ENCODE assay signal across 24 cellular contexts in the genomic region with DNA sequence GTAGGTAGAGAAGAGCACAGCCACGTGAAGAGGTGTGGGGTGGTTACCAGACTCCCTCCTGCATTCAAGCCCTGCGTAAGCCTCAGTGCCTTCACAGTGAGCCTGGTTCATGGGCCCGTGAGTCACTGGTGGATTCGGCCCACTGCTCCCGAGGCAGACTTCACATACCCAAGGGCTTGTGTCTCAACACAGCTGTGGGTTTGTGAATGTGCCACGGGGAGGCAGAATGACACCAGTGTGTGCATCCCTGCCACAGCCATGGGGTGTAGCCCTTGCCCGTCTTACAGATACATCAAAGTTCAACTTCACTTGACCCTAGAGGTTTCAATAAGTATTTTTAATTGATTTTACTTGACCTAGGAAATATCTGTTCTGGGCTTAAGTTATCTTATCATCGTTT.
DNase-seq lines count a peak whose midpoint lies in the region; ATAC-seq lines count a peak whose summit lies in the region.
"Had no signal": no experiment of that assay in that cellular context is flagged by ENCODE, and none has a peak within 500 bp of the region (broad histone marks: within the 10 kb centered on the region; RNA-seq: fewer than 3 reads in every experiment).

No MANE protein-coding gene starts in this region.

- peaks cover 10% of the 10 kb centered on the region for H3K36me3 Mint-ChIP-seq in T-helper 17 cell (ENCODE audit: low read depth)

- ATAC-seq in T-helper 17 cell (no peak), esophagus mucosa (peak; percentile 28), GM18517 (IDR thresholded peaks at IDR 0.05; ENCODE audit: unreplicated experiment) (no peak), GM19452 (IDR thresholded peaks at IDR 0.05; ENCODE audit: unreplicated experiment) (no peak)
- ATAC-seq: lower lobe of right lung had no signal

- no peak for DNase-seq in T-helper 17 cell
- DNase-seq in medulla oblongata (ENCODE audit: extremely low spot score), result peak; percentile 70
- peak; percentile 81 for DNase-seq in superior temporal gyrus (ENCODE audit: extremely low spot score)
- no peak for DNase-seq in stimulated activated CD4-positive, alpha-beta T cell treated with anti-CD3 and anti-CD28 coated beads, Interleukin-4, amount 100 ng/mL, for 1 hour
- no peak for DNase-seq in SW480 (ENCODE audit: low spot score)
- DNase-seq: activated naive CD4-positive, alpha-beta T cell treated with anti-CD3 and anti-CD28 coated beads, Interleukin-2, amount 50 U/mL, for 16 hours; AML-193; cerebellar nuclear complex; effector CD4-positive, alpha-beta T cell; EL; HCEC 1CT; Karpas-422; lower lobe of right lung; NCI-H1048; NCI-H2081; NCI-H446 treated with DMSO at 0.1 percent for 48 hours; pancreas; stimulated activated CD4-positive, alpha-beta T cell treated with anti-CD3 and anti-CD28 coated beads, Interleukin-2, amount 100 ng/mL, for 24 hours; stimulated activated naive CD4-positive, alpha-beta T cell treated with Interleukin-2 at 50 U/mL for 16 hours; transverse colon had no signal

- H3K9me3 ChIP-seq in T-helper 17 cell (ENCODE audit: control insufficient read depth, low read length, poor library complexity, severe bottlenecking), result no peaks in the 10 kb centered on the region
- H3K9me3 ChIP-seq: ascending aorta, lower lobe of right lung, pancreas, transverse colon had no signal

- no peak overlapping the region for H3K4me3 Mint-ChIP-seq in T-helper 17 cell

- peaks cover 12% of the 10 kb centered on the region for H3K4me1 Mint-ChIP-seq in T-helper 17 cell

- H3K27me3 Mint-ChIP-seq in T-helper 17 cell, result no peaks in the 10 kb centered on the region

- H3K27ac Mint-ChIP-seq in T-helper 17 cell, result peak overlapping the region; percentile 39

Comparison
In these comparisons a context has a peak if more than half of its experiments do, and no peak if none do; other contexts are left out.
1. DNase-seq: peak in medulla oblongata (single experiment) and superior temporal gyrus (single experiment); none in T-helper 17 cell (0 of 3), stimulated activated CD4-positive, alpha-beta T cell treated with anti-CD3 and anti-CD28 coated beads, Interleukin-4, amount 100 ng/mL, for 1 hour (single experiment) and SW480 (single experiment).